13 cellular contexts compared by ENCODE assay signal in genomic region chr6:164455835-164456234, GRCh38.
DNase-seq lines count a peak whose midpoint lies in the region; TF ChIP-seq lines count a peak whose summit lies in the region.
"Had no signal": no experiment of that assay in that cellular context is flagged by ENCODE, and none has a peak within 500 bp of the region (broad histone marks: within the 10 kb centered on the region; RNA-seq: fewer than 3 reads in every experiment).

No MANE protein-coding gene starts in this region.

- H2AFZ ChIP-seq in osteoblast (ENCODE audit: low read length) = no peak overlapping the region

- H3K9me3 Mint-ChIP-seq in endodermal cell (no peaks in the 10 kb centered on the region), MCF 10A (ENCODE audit: unreplicated experiment) (no peaks in the 10 kb centered on the region)

- H3K27me3 Mint-ChIP-seq in endodermal cell (ENCODE audit: insufficient read depth) = no peaks in the 10 kb centered on the region
- no peaks in the 10 kb centered on the region for H3K27me3 Mint-ChIP-seq in MCF 10A (ENCODE audit: insufficient read depth, unreplicated experiment)

- no peaks in the 10 kb centered on the region for H3K79me2 ChIP-seq in osteoblast (ENCODE audit: insufficient read depth, low read length)

- no peak overlapping the region for H3K4me3 ChIP-seq in endodermal cell (ENCODE audit: low read length)
- H3K4me3 ChIP-seq in osteoblast (ENCODE audit: insufficient read depth, low read length) = no peak overlapping the region

- POLR2A ChIA-PET in MCF 10A (lab: Yijun Ruan, JAX) = interaction anchor here (1.2 kb wide), 1 partner anchor 10 kb away, joined by 3 read pairs; no protein-coding TSS in a partner anchor

- H3K4me2 ChIP-seq in osteoblast (ENCODE audit: insufficient read depth, low read length) = no peak overlapping the region

- no peak overlapping the region for H3K4me3 Mint-ChIP-seq in endodermal cell
- H3K4me3 Mint-ChIP-seq in MCF 10A (ENCODE audit: unreplicated experiment) = no peak overlapping the region

- no peaks in the 10 kb centered on the region for H3K27me3 ChIP-seq in endodermal cell (ENCODE audit: control insufficient read depth, insufficient read depth, low read length, poor library complexity, severe bottlenecking)
- no peaks in the 10 kb centered on the region for H3K27me3 ChIP-seq in osteoblast (ENCODE audit: insufficient read depth, low read length)

- H3K9ac ChIP-seq in endodermal cell (ENCODE audit: extremely low read depth, low read length, poor library complexity, severe bottlenecking) = no peak overlapping the region

- no TSS peak for BruUV-seq in MCF 10A (replicated peaks; lab: Mats Ljungman, UMichigan)

- H3K27ac Mint-ChIP-seq in endodermal cell (no peak overlapping the region), MCF 10A (ENCODE audit: low read depth, unreplicated experiment) (no peak overlapping the region)

- peak; percentile 1 for DNase-seq in ELF-1 (ENCODE audit: low read depth, low spot score)
- peak; percentile 0 for DNase-seq in M059J (ENCODE audit: low read depth)
- peak; percentile 56 for DNase-seq in endodermal cell
- peak; percentile 22 for DNase-seq in osteoblast (ENCODE audit: insufficient read length, low spot score, missing footprints)
- DNase-seq in NCI-H1048 (lab: John Stamatoyannopoulos, UW) = no peak
- DNase-seq in MV-4-11 (lab: John Stamatoyannopoulos, UW) = no peak
- no peak for DNase-seq in MCF 10A (ENCODE audit: unreplicated experiment)
- DNase-seq: DMS153, Karpas-422, NCI-H1417, NCI-H1930, NCI-H446 treated with DMSO at 0.1 percent for 48 hours had no signal

- H3K4me1 Mint-ChIP-seq in endodermal cell = no peaks in the 10 kb centered on the region
- no peaks in the 10 kb centered on the region for H3K4me1 Mint-ChIP-seq in MCF 10A (ENCODE audit: insufficient read depth, unreplicated experiment)

- H3K27ac ChIP-seq in endodermal cell (ENCODE audit: low read depth, low read length) (no peak overlapping the region), osteoblast (ENCODE audit: low read depth, low read length) (no peak overlapping the region)

- no peaks in the 10 kb centered on the region for H3K9me3 ChIP-seq in endodermal cell (ENCODE audit: control insufficient read depth, low read length)
- no peaks in the 10 kb centered on the region for H3K9me3 ChIP-seq in osteoblast (ENCODE audit: low read depth, low read length)
- H3K9me3 ChIP-seq: Caco-2 had no signal

- CTCF ChIA-PET in MCF 10A (lab: Yijun Ruan, JAX) = interaction anchor here (0.6 to 1.0 kb wide), 2 partner anchors 59 to 1549 kb away, joined by 3 to 4 read pairs; no protein-coding TSS in a partner anchor

- H4K20me1 ChIP-seq in osteoblast (ENCODE audit: insufficient read depth, low read length) = no peaks in the 10 kb centered on the region

- intact Hi-C loops in MCF 10A (cut with micrococcal nuclease) = no loop called here

- TF ChIP-seq CTCF in endodermal cell (conservative IDR thresholded peaks at IDR 0.05) (peak; percentile 64), osteoblast (IDR thresholded peaks at IDR 0.05; ENCODE audit: extremely low read depth, low read depth, low read length) (no peak), MCF 10A (IDR thresholded peaks at IDR 0.05; ENCODE audit: unreplicated experiment) (no peak)

- H3K36me3 ChIP-seq in endodermal cell (ENCODE audit: control insufficient read depth, insufficient read depth, low read length) = no peaks in the 10 kb centered on the region
- H3K36me3 ChIP-seq in osteoblast (ENCODE audit: insufficient read depth, low read length) = no peaks in the 10 kb centered on the region

- no peaks in the 10 kb centered on the region for H3K4me1 ChIP-seq in endodermal cell (ENCODE audit: control insufficient read depth, insufficient read depth, low read length)
- no peaks in the 10 kb centered on the region for H3K4me1 ChIP-seq in osteoblast (ENCODE audit: insufficient read depth, low read length)
- H3K4me1 ChIP-seq: Caco-2 had no signal

- H3K36me3 Mint-ChIP-seq in endodermal cell (ENCODE audit: low read depth) = no peaks in the 10 kb centered on the region
- no peaks in the 10 kb centered on the region for H3K36me3 Mint-ChIP-seq in MCF 10A (ENCODE audit: insufficient read depth, unreplicated experiment)

- WGBS in endodermal cell (ENCODE audit: insufficient coverage in 1 of 2, insufficient read length in 1 of 2), 2 experiments = 89 to 92% methylated on average over 5 to 9 of the region's 9 CpGs

Comparison
In these comparisons a context has a peak if more than half of its experiments do, and no peak if none do; other contexts are left out.
1. DNase-seq: peak in ELF-1 (single experiment), M059J (single experiment), endodermal cell (single experiment) and osteoblast (single experiment); none in NCI-H1048 (single experiment), MV-4-11 (single experiment) and MCF 10A (single experiment).